Comparison of ENCODE assay signal across 9 cellular contexts in genomic region chr1:230509281-230509977, GRCh38.
DNase-seq lines count a peak whose midpoint lies in the region; TF ChIP-seq lines count a peak whose summit lies in the region.
"Had no signal": no experiment of that assay in that cellular context is flagged by ENCODE, and none has a peak within 500 bp of the region (broad histone marks: within the 10 kb centered on the region; RNA-seq: fewer than 3 reads in every experiment).

No MANE protein-coding gene starts in this region.

- H3K27ac Mint-ChIP-seq in activated CD4-positive, alpha-beta memory T cell treated with anti-CD3 and anti-CD28 coated beads for 36 hours = no peak overlapping the region
- no peak overlapping the region for H3K27ac Mint-ChIP-seq in activated CD4-positive, alpha-beta memory T cell treated with anti-CD3 and anti-CD28 coated beads, Interleukin-2, amount 10 ng/mL, durations not matched to agents 7 days and 5 days
- H3K27ac Mint-ChIP-seq in mesothelial cell of epicardium (no peak overlapping the region), nephron progenitor cell (no peak overlapping the region)

- peaks cover 5% of the 10 kb centered on the region for H3K4me1 Mint-ChIP-seq in activated CD4-positive, alpha-beta memory T cell treated with anti-CD3 and anti-CD28 coated beads for 36 hours (ENCODE audit: low read depth)
- peaks cover 5% of the 10 kb centered on the region for H3K4me1 Mint-ChIP-seq in activated CD4-positive, alpha-beta memory T cell treated with anti-CD3 and anti-CD28 coated beads, Interleukin-2, amount 10 ng/mL, durations not matched to agents 7 days and 5 days
- H3K4me1 Mint-ChIP-seq in mesothelial cell of epicardium (peaks cover 6% of the 10 kb centered on the region), nephron progenitor cell (peaks cover 31% of the 10 kb centered on the region)

- no peaks in the 10 kb centered on the region for H3K9me3 Mint-ChIP-seq in activated CD4-positive, alpha-beta memory T cell treated with anti-CD3 and anti-CD28 coated beads for 36 hours
- H3K9me3 Mint-ChIP-seq in activated CD4-positive, alpha-beta memory T cell treated with anti-CD3 and anti-CD28 coated beads, Interleukin-2, amount 10 ng/mL, durations not matched to agents 7 days and 5 days = peaks cover 2% of the 10 kb centered on the region
- H3K9me3 Mint-ChIP-seq in mesothelial cell of epicardium (no peaks in the 10 kb centered on the region), nephron progenitor cell (peaks cover 11% of the 10 kb centered on the region)

- intact Hi-C loops in activated CD4-positive, alpha-beta memory T cell treated with anti-CD3 and anti-CD28 coated beads for 36 hours (cut with micrococcal nuclease) = no loop called here

- POLR2A ChIA-PET in activated CD4-positive, alpha-beta memory T cell treated with anti-CD3 and anti-CD28 coated beads for 36 hours (lab: Charles Lee) = no interaction called here
- POLR2A ChIA-PET in activated CD4-positive, alpha-beta memory T cell treated with anti-CD3 and anti-CD28 coated beads, Interleukin-2, amount 10 ng/mL, durations not matched to agents 7 days and 5 days (lab: Charles Lee) = no interaction called here

- no peaks in the 10 kb centered on the region for H3K36me3 Mint-ChIP-seq in activated CD4-positive, alpha-beta memory T cell treated with anti-CD3 and anti-CD28 coated beads for 36 hours
- H3K36me3 Mint-ChIP-seq in activated CD4-positive, alpha-beta memory T cell treated with anti-CD3 and anti-CD28 coated beads, Interleukin-2, amount 10 ng/mL, durations not matched to agents 7 days and 5 days (ENCODE audit: low read depth) = no peaks in the 10 kb centered on the region
- H3K36me3 Mint-ChIP-seq in mesothelial cell of epicardium (no peaks in the 10 kb centered on the region), nephron progenitor cell (ENCODE audit: low read depth) (peaks cover 4% of the 10 kb centered on the region)

- peak; percentile 10 for DNase-seq in activated CD4-positive, alpha-beta memory T cell treated with anti-CD3 and anti-CD28 coated beads for 36 hours
- DNase-seq in activated CD4-positive, alpha-beta memory T cell treated with anti-CD3 and anti-CD28 coated beads, Interleukin-2, amount 10 ng/mL, durations not matched to agents 7 days and 5 days = no peak
- DNase-seq in MV-4-11 (lab: John Stamatoyannopoulos, UW) (peak; percentile 99), fibroblast of villous mesenchyme (ENCODE audit: low read depth) (peak; percentile 93), mesothelial cell of epicardium (ENCODE audit: low spot score in 2 of 2, unreplicated experiment in 2 of 2) (no peak), NCI-H187 treated with DMSO at 0.1 percent for 48 hours (lab: John Stamatoyannopoulos, UW) (no peak), nephron progenitor cell (no peak)

- H3K4me3 ChIP-seq in fibroblast of villous mesenchyme (ENCODE audit: low read depth, low read length) = no peak overlapping the region

- no peak for TF ChIP-seq CTCF in fibroblast of villous mesenchyme (IDR thresholded peaks at IDR 0.05; ENCODE audit: insufficient read depth, low read depth, low read length)
- TF ChIP-seq CTCF in mesothelial cell of epicardium (IDR thresholded peaks at IDR 0.05; ENCODE audit: unreplicated experiment) = no peak
- TF ChIP-seq CTCF in nephron progenitor cell (IDR thresholded peaks at IDR 0.05) = no peak

- peak overlapping the region; percentile 52 for H3K27ac ChIP-seq in temporal lobe (ENCODE audit: low read depth, low read length)
- H3K27ac ChIP-seq: C4-2B had no signal

- CTCF ChIA-PET in activated CD4-positive, alpha-beta memory T cell treated with anti-CD3 and anti-CD28 coated beads for 36 hours (lab: Charles Lee) = no interaction called here
- CTCF ChIA-PET in activated CD4-positive, alpha-beta memory T cell treated with anti-CD3 and anti-CD28 coated beads, Interleukin-2, amount 10 ng/mL, durations not matched to agents 7 days and 5 days (lab: Charles Lee) = no interaction called here

- H3K4me3 Mint-ChIP-seq in activated CD4-positive, alpha-beta memory T cell treated with anti-CD3 and anti-CD28 coated beads for 36 hours = no peak overlapping the region
- H3K4me3 Mint-ChIP-seq in activated CD4-positive, alpha-beta memory T cell treated with anti-CD3 and anti-CD28 coated beads, Interleukin-2, amount 10 ng/mL, durations not matched to agents 7 days and 5 days = no peak overlapping the region
- H3K4me3 Mint-ChIP-seq in mesothelial cell of epicardium (no peak overlapping the region), nephron progenitor cell (no peak overlapping the region)

- H3K27me3 Mint-ChIP-seq in activated CD4-positive, alpha-beta memory T cell treated with anti-CD3 and anti-CD28 coated beads for 36 hours = peaks cover 9% of the 10 kb centered on the region
- H3K27me3 Mint-ChIP-seq in activated CD4-positive, alpha-beta memory T cell treated with anti-CD3 and anti-CD28 coated beads, Interleukin-2, amount 10 ng/mL, durations not matched to agents 7 days and 5 days = peaks cover 12% of the 10 kb centered on the region
- H3K27me3 Mint-ChIP-seq in mesothelial cell of epicardium (ENCODE audit: low read depth) (peaks cover 16% of the 10 kb centered on the region), nephron progenitor cell (ENCODE audit: low read depth, poor library complexity) (peaks cover 20% of the 10 kb centered on the region)

Comparison
In these comparisons a context has a peak if more than half of its experiments do, and no peak if none do; other contexts are left out.
1. DNase-seq: peak in activated CD4-positive, alpha-beta memory T cell treated with anti-CD3 and anti-CD28 coated beads for 36 hours (single experiment), MV-4-11 (single experiment) and fibroblast of villous mesenchyme (single experiment); none in activated CD4-positive, alpha-beta memory T cell treated with anti-CD3 and anti-CD28 coated beads, Interleukin-2, amount 10 ng/mL, durations not matched to agents 7 days and 5 days (single experiment), mesothelial cell of epicardium (0 of 2), NCI-H187 treated with DMSO at 0.1 percent for 48 hours (single experiment) and nephron progenitor cell (single experiment).